Comparison of ENCODE assay signal across 1 cellular context in the genomic region with DNA sequence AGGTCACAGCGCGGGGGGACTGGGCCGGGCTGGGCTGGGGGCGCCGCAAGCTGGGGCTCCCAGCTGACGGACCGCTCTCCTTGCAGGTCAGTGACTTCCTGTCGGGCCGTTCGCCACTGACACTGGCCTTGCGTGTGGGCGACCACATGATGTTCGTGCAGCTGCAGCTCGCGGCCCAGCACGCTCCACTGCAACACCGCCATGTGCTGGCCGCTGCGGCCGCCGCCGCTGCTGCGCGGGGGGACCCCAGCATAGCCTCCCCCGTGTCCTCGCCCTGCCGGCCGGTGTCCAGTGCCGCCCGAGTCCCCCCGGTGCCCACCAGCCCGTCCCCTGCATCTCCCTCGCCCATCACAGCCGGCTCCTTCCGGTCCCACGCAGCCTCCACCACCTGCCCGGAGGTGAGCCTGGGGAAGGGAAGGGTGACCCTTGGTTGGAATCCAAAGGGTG.
TF ChIP-seq lines count a peak whose summit lies in the region.

No MANE protein-coding gene starts in this region.

TF ChIP-seq in H1, 55 proteins besides CTCF, POLR2A, EP300 and RAD21:
- TF ChIP-seq CHD2 (IDR thresholded peaks at IDR 0.05; ENCODE audit: low read length) (no peak), SIRT6 (IDR thresholded peaks at IDR 0.05; ENCODE audit: low read length) (no peak), EZH2 (IDR thresholded peaks at IDR 0.05; ENCODE audit: low read depth, low read length, severe bottlenecking) (no peak), BCL11A (IDR thresholded peaks at IDR 0.05; ENCODE audit: low read depth in 2 of 2, low read length in 2 of 2) (no peak), TEAD4 (IDR thresholded peaks at IDR 0.05; ENCODE audit: low read depth, low read length) (no peak), TBP (IDR thresholded peaks at IDR 0.05; ENCODE audit: low read depth, low read length) (no peak), SP1 (IDR thresholded peaks at IDR 0.05; ENCODE audit: low read depth, low read length) (no peak), POLR2AphosphoS5 (IDR thresholded peaks at IDR 0.05; ENCODE audit: low read depth, low read length) (no peak; the same call in 1 of the 2 replicates), RXRA (IDR thresholded peaks at IDR 0.05; ENCODE audit: insufficient read depth, low read depth, low read length) (no peak), JUND (IDR thresholded peaks at IDR 0.05; ENCODE audit: low read length) (no peak), POU5F1 (IDR thresholded peaks at IDR 0.05; ENCODE audit: low read depth, low read length) (no peak), CREB1 (IDR thresholded peaks at IDR 0.05) (no peak), CTBP2 (IDR thresholded peaks at IDR 0.05; ENCODE audit: borderline replicate concordance, insufficient read depth, insufficient read length, low read length) (no peak), JUN (IDR thresholded peaks at IDR 0.05; ENCODE audit: low read depth, low read length) (no peak), CHD1 (IDR thresholded peaks at IDR 0.05; ENCODE audit: low read depth, low read length) (no peak), ZNF274 (IDR thresholded peaks at IDR 0.05; ENCODE audit: borderline replicate concordance, extremely low read depth, low read length) (no peak)
- TF ChIP-seq, protein P1, sequence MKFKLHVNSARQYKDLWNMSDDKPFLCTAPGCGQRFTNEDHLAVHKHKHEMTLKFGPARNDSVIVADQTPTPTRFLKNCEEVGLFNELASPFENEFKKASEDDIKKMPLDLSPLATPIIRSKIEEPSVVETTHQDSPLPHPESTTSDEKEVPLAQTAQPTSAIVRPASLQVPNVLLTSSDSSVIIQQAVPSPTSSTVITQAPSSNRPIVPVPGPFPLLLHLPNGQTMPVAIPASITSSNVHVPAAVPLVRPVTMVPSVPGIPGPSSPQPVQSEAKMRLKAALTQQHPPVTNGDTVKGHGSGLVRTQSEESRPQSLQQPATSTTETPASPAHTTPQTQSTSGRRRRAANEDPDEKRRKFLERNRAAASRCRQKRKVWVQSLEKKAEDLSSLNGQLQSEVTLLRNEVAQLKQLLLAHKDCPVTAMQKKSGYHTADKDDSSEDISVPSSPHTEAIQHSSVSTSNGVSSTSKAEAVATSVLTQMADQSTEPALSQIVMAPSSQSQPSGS (IDR thresholded peaks at IDR 0.05; ENCODE audit: low read length), result no peak
- TF ChIP-seq, protein P2, sequence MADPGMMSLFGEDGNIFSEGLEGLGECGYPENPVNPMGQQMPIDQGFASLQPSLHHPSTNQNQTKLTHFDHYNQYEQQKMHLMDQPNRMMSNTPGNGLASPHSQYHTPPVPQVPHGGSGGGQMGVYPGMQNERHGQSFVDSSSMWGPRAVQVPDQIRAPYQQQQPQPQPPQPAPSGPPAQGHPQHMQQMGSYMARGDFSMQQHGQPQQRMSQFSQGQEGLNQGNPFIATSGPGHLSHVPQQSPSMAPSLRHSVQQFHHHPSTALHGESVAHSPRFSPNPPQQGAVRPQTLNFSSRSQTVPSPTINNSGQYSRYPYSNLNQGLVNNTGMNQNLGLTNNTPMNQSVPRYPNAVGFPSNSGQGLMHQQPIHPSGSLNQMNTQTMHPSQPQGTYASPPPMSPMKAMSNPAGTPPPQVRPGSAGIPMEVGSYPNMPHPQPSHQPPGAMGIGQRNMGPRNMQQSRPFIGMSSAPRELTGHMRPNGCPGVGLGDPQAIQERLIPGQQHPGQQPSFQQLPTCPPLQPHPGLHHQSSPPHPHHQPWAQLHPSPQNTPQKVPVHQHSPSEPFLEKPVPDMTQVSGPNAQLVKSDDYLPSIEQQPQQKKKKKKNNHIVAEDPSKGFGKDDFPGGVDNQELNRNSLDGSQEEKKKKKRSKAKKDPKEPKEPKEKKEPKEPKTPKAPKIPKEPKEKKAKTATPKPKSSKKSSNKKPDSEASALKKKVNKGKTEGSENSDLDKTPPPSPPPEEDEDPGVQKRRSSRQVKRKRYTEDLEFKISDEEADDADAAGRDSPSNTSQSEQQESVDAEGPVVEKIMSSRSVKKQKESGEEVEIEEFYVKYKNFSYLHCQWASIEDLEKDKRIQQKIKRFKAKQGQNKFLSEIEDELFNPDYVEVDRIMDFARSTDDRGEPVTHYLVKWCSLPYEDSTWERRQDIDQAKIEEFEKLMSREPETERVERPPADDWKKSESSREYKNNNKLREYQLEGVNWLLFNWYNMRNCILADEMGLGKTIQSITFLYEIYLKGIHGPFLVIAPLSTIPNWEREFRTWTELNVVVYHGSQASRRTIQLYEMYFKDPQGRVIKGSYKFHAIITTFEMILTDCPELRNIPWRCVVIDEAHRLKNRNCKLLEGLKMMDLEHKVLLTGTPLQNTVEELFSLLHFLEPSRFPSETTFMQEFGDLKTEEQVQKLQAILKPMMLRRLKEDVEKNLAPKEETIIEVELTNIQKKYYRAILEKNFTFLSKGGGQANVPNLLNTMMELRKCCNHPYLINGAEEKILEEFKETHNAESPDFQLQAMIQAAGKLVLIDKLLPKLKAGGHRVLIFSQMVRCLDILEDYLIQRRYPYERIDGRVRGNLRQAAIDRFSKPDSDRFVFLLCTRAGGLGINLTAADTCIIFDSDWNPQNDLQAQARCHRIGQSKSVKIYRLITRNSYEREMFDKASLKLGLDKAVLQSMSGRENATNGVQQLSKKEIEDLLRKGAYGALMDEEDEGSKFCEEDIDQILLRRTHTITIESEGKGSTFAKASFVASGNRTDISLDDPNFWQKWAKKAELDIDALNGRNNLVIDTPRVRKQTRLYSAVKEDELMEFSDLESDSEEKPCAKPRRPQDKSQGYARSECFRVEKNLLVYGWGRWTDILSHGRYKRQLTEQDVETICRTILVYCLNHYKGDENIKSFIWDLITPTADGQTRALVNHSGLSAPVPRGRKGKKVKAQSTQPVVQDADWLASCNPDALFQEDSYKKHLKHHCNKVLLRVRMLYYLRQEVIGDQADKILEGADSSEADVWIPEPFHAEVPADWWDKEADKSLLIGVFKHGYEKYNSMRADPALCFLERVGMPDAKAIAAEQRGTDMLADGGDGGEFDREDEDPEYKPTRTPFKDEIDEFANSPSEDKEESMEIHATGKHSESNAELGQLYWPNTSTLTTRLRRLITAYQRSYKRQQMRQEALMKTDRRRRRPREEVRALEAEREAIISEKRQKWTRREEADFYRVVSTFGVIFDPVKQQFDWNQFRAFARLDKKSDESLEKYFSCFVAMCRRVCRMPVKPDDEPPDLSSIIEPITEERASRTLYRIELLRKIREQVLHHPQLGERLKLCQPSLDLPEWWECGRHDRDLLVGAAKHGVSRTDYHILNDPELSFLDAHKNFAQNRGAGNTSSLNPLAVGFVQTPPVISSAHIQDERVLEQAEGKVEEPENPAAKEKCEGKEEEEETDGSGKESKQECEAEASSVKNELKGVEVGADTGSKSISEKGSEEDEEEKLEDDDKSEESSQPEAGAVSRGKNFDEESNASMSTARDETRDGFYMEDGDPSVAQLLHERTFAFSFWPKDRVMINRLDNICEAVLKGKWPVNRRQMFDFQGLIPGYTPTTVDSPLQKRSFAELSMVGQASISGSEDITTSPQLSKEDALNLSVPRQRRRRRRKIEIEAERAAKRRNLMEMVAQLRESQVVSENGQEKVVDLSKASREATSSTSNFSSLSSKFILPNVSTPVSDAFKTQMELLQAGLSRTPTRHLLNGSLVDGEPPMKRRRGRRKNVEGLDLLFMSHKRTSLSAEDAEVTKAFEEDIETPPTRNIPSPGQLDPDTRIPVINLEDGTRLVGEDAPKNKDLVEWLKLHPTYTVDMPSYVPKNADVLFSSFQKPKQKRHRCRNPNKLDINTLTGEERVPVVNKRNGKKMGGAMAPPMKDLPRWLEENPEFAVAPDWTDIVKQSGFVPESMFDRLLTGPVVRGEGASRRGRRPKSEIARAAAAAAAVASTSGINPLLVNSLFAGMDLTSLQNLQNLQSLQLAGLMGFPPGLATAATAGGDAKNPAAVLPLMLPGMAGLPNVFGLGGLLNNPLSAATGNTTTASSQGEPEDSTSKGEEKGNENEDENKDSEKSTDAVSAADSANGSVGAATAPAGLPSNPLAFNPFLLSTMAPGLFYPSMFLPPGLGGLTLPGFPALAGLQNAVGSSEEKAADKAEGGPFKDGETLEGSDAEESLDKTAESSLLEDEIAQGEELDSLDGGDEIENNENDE (IDR thresholded peaks at IDR 0.05; ENCODE audit: insufficient replicate concordance, low read length), result no peak
